ENCODE assay signal across 8 cellular contexts in the genomic region with DNA sequence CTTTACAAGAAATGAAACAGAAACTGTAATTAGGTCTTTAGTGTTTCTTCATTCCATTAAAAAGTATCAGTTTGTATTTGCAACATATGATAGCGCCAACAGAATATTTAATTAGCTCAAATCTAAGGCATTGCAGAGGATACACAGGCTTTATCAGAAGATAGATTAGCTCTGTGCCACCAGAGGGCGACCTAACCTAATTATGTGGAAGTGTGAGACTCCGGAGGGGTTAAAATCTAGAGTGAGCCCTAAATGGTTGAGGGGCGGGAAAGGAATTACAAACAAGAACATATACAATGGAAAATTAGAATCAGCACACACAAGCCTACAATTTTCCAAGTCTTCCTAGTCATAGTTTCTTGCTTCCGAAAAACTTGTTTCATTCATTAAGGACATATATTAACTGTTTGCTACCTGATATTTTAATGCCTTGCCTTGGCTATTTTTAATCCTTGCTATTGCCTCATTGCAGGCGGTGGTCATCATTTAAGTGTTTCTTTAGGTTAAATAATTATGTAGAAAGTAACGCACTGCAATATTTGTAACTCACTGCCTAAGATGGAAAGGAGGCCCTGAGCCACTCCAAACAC. TPM values are rescaled to one million over a fixed set of nuclear protein-coding genes. Genes with fewer than 3 reads are reported as not detected.
DNase-seq lines count a peak whose midpoint lies in the region; ATAC-seq, FAIRE-seq and TF ChIP-seq lines count a peak whose summit lies in the region.
"Had no signal": no experiment of that assay in that cellular context is flagged by ENCODE, and none has a peak within 500 bp of the region (broad histone marks: within the 10 kb centered on the region; RNA-seq: fewer than 3 reads in every experiment).

No MANE protein-coding gene starts in this region.

- H3K4me1 ChIP-seq in left lung = no peaks in the 10 kb centered on the region

- no peak overlapping the region for H3K27ac Mint-ChIP-seq in stimulated activated naive B cell treated with anti-CD40 and anti-IgM and Interleukin-4, amounts not matched to agents 10 μg/mL and 1 μg/mL and 100 μg/mL, for 72 hours
- H3K27ac Mint-ChIP-seq: activated naive CD4-positive, alpha-beta T cell treated with anti-CD3 and anti-CD28 coated beads, Interleukin-2, amount 50 U/mL, for 72 hours had no signal

- H3K27me3 ChIP-seq in bronchial epithelial cell (ENCODE audit: control insufficient read depth, insufficient read depth, low read length) (no peaks in the 10 kb centered on the region), left lung (peaks cover 0 to 13% of the 10 kb centered on the region in 2 donors)

- no peaks in the 10 kb centered on the region for H3K9me3 ChIP-seq in left lung

- peak; percentile 91 for ATAC-seq in left lung
- peak; percentile 73 to 75 for ATAC-seq in stimulated activated naive B cell treated with anti-CD40 and anti-IgM and Interleukin-4, amounts not matched to agents 10 μg/mL and 1 μg/mL and 100 μg/mL, for 72 hours (replicated peaks)
- ATAC-seq: activated naive CD4-positive, alpha-beta T cell treated with anti-CD3 and anti-CD28 coated beads, Interleukin-2, amount 50 U/mL, for 72 hours had no signal

- intact Hi-C loops in left lung (cut with DNase I) = no loop called here

- no peak overlapping the region for H3K4me3 ChIP-seq in GM12864 (ENCODE audit: low read depth, low read length)
- H3K4me3 ChIP-seq in LNCaP clone FGC (ENCODE audit: low read depth, low read length) = no peak overlapping the region
- H3K4me3 ChIP-seq in bronchial epithelial cell (ENCODE audit: low read depth, low read length) = no peak overlapping the region
- no peak overlapping the region for H3K4me3 ChIP-seq in left lung

- no peak for FAIRE-seq in bronchial epithelial cell (lab: Jason Lieb, UNC)

- H3K27me3 Mint-ChIP-seq in stimulated activated naive B cell treated with anti-CD40 and anti-IgM and Interleukin-4, amounts not matched to agents 10 μg/mL and 1 μg/mL and 100 μg/mL, for 72 hours = no peaks in the 10 kb centered on the region

- no peaks in the 10 kb centered on the region for H3K9me3 Mint-ChIP-seq in stimulated activated naive B cell treated with anti-CD40 and anti-IgM and Interleukin-4, amounts not matched to agents 10 μg/mL and 1 μg/mL and 100 μg/mL, for 72 hours
- H3K9me3 Mint-ChIP-seq: activated naive CD4-positive, alpha-beta T cell treated with anti-CD3 and anti-CD28 coated beads, Interleukin-2, amount 50 U/mL, for 72 hours had no signal

- H3K36me3 Mint-ChIP-seq in stimulated activated naive B cell treated with anti-CD40 and anti-IgM and Interleukin-4, amounts not matched to agents 10 μg/mL and 1 μg/mL and 100 μg/mL, for 72 hours = no peaks in the 10 kb centered on the region
- H3K36me3 Mint-ChIP-seq: activated naive CD4-positive, alpha-beta T cell treated with anti-CD3 and anti-CD28 coated beads, Interleukin-2, amount 50 U/mL, for 72 hours had no signal

- no peak overlapping the region for H3K27ac ChIP-seq in left lung

- no peak overlapping the region for H3K4me3 Mint-ChIP-seq in stimulated activated naive B cell treated with anti-CD40 and anti-IgM and Interleukin-4, amounts not matched to agents 10 μg/mL and 1 μg/mL and 100 μg/mL, for 72 hours

- TF ChIP-seq CTCF in GM12864 (IDR thresholded peaks at IDR 0.05; ENCODE audit: low read depth, low read length, missing control alignments) (peak; percentile 66), LNCaP clone FGC (IDR thresholded peaks at IDR 0.05; ENCODE audit: control insufficient read depth, extremely low read depth, insufficient read depth) (peak; percentile 68), bronchial epithelial cell (IDR thresholded peaks at IDR 0.05; ENCODE audit: insufficient read depth, low read length, severe bottlenecking) (peak; percentile 63), left lung (IDR thresholded peaks at IDR 0.05) (peak; percentile 48 to 64)

- H3K36me3 ChIP-seq in bronchial epithelial cell (ENCODE audit: control insufficient read depth, insufficient read depth, low read length) = no peaks in the 10 kb centered on the region
- H3K36me3 ChIP-seq in left lung = no peaks in the 10 kb centered on the region

- DNase-seq in GM12864 (ENCODE audit: low read depth) (no peak), LNCaP clone FGC (ENCODE audit: low read depth) (peak; percentile 32), SHP77 treated with DMSO at 0.1 percent for 48 hours (lab: John Stamatoyannopoulos, UW) (peak; percentile 35), bronchial epithelial cell (ENCODE audit: low read depth) (peak; percentile 62), left lung (no peak), DMS79 (lab: John Stamatoyannopoulos, UW) (no peak)
- peak; percentile 8 for DNase-seq in stimulated activated naive B cell treated with anti-CD40 and anti-IgM and Interleukin-4, amounts not matched to agents 10 μg/mL and 1 μg/mL and 100 μg/mL, for 72 hours

- no peaks in the 10 kb centered on the region for H3K4me1 Mint-ChIP-seq in stimulated activated naive B cell treated with anti-CD40 and anti-IgM and Interleukin-4, amounts not matched to agents 10 μg/mL and 1 μg/mL and 100 μg/mL, for 72 hours

RNA-seq across cellular contexts. Expression of gene RYR3, which starts 18.0 kb away (rescaled TPM):
- total RNA-seq in bronchial epithelial cell = under 0.01 and 0.26 TPM in 2 replicates
- total RNA-seq in left lung = under 1 TPM; 0.24 to 0.47 TPM
- total RNA-seq: activated naive CD4-positive, alpha-beta T cell treated with anti-CD3 and anti-CD28 coated beads, Interleukin-2, amount 50 U/mL, for 72 hours had no signal

Comparison
In these comparisons a context has a peak if more than half of its experiments do, and no peak if none do; other contexts are left out.
1. DNase-seq: peak in LNCaP clone FGC (single experiment), SHP77 treated with DMSO at 0.1 percent for 48 hours (single experiment), bronchial epithelial cell (single experiment) and stimulated activated naive B cell treated with anti-CD40 and anti-IgM and Interleukin-4, amounts not matched to agents 10 μg/mL and 1 μg/mL and 100 μg/mL, for 72 hours (single experiment); none in GM12864 (single experiment), left lung (0 of 2) and DMS79 (single experiment).
2. Peak in every context shown above with its lines, with median percentiles within 50 percentile points of each other: CTCF ChIP-seq.